ENCODE assay signal across 9 cellular contexts in the genomic region with DNA sequence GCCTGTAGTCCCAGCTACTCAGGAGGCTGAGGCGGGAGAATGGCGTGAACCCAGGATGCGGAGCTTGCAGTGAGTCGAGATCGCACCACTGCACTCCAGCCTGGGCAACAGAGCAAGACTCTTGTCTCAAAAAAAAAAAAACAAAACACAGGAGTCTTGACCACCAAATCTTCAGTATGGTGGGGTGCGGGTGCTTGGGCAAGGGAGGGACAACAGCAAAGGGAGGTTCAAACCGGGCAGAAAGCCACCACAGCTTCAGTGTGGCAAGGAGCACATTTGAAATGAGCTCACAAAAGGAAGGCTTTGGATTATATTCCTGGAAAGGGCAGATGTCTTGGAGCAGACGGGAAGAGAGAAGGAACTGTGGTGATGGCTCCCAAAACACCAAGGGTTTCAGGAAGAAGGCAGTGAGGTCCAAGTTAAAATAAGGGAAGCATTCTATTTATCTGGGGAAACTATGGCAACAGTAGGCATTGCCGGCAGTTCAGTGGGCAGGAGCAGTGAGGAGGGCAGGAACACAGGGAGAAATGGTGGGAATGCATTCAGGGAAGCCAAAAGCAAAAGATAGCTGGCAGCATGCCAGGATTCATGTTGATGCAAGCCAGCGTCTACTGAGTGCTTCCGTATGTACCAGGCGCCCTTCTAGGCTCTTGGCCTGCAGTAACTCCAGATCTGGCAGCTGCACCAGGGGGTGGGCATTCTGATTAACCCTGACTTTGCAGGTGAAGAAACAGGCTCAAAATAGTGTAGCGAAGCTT. TPM values are rescaled to one million over a fixed set of nuclear protein-coding genes. Genes with fewer than 3 reads are reported as not detected.
DNase-seq lines count a peak whose midpoint lies in the region; TF ChIP-seq lines count a peak whose summit lies in the region.
"Had no signal": no experiment of that assay in that cellular context is flagged by ENCODE, and none has a peak within 500 bp of the region (broad histone marks: within the 10 kb centered on the region; RNA-seq: fewer than 3 reads in every experiment).

No MANE protein-coding gene starts in this region.

- no peaks in the 10 kb centered on the region for H3K27me3 ChIP-seq in transverse colon

- in situ Hi-C loops in transverse colon (cut with MboI; ENCODE audit: low pct_ligation_motif_present in 1 of 4, low pct_unique_long_range_greater_than_20kb in 1 of 4, low sequenced_read_pairs in 3 of 4) = no loop called here

- no peaks in the 10 kb centered on the region for H3K9me3 Mint-ChIP-seq in dendritic cell treated with granulocyte-macrophage colony-stimulating factor and Interleukin-4, amounts not matched to agents 40 ng/mL and 50 ng/mL, for 4 days

- no peak for TF ChIP-seq EP300 in transverse colon (IDR thresholded peaks at IDR 0.05; ENCODE audit: low read depth)

- TF ChIP-seq CTCF in transverse colon (IDR thresholded peaks at IDR 0.05) = no peak

- peaks cover 0 to 4% (median 1%) of the 10 kb centered on the region in 4 donors for H3K36me3 ChIP-seq in transverse colon

- peaks cover 17 to 64% (median 43%) of the 10 kb centered on the region in 4 donors for H3K4me1 ChIP-seq in transverse colon

- H3K36me3 Mint-ChIP-seq in dendritic cell treated with granulocyte-macrophage colony-stimulating factor and Interleukin-4, amounts not matched to agents 40 ng/mL and 50 ng/mL, for 4 days (ENCODE audit: low read depth) = peaks cover 55% of the 10 kb centered on the region

- H3K4me1 Mint-ChIP-seq in dendritic cell treated with granulocyte-macrophage colony-stimulating factor and Interleukin-4, amounts not matched to agents 40 ng/mL and 50 ng/mL, for 4 days (ENCODE audit: low read depth) = peaks cover 91% of the 10 kb centered on the region

- H3K27ac Mint-ChIP-seq in dendritic cell treated with granulocyte-macrophage colony-stimulating factor and Interleukin-4, amounts not matched to agents 40 ng/mL and 50 ng/mL, for 4 days = peak overlapping the region; percentile 88

- H3K9me3 ChIP-seq in transverse colon = no peaks in the 10 kb centered on the region
- H3K9me3 ChIP-seq: A549 had no signal

- H3K4me3 Mint-ChIP-seq in dendritic cell treated with granulocyte-macrophage colony-stimulating factor and Interleukin-4, amounts not matched to agents 40 ng/mL and 50 ng/mL, for 4 days = peak overlapping the region; percentile 27

- H3K27ac ChIP-seq in transverse colon = peak overlapping the region; percentile 52 to 62 (median 58)
- H3K27ac ChIP-seq: A549 had no signal

- DNase-seq in NCI-H146 (lab: John Stamatoyannopoulos, UW) (peak; percentile 77), NCI-H146 treated with DMSO at 0.1 percent for 48 hours (lab: John Stamatoyannopoulos, UW; ENCODE audit: unreplicated experiment) (no peak), NCI-H82 (lab: John Stamatoyannopoulos, UW) (peak; percentile 66), lung microvascular endothelial cell (ENCODE audit: low read depth in 2 of 2) (peak; percentile 79 to 83), transverse colon (peak; percentile 59)
- no peak for DNase-seq in stimulated activated CD4-positive, alpha-beta T cell treated with anti-CD3 and anti-CD28 coated beads, Interleukin-4, amount 100 ng/mL, for 1 hour
- no peak for DNase-seq in activated CD4-positive, CD25-positive, alpha-beta regulatory T cell treated with anti-CD3 and anti-CD28 coated beads, Interleukin-2, amount 50 U/mL, for 72 hours

- no peak overlapping the region for H3K4me3 ChIP-seq in transverse colon
- H3K4me3 ChIP-seq: A549 had no signal

- TF ChIP-seq POLR2A in transverse colon (IDR thresholded peaks at IDR 0.05) = no peak

- intact Hi-C loops in dendritic cell treated with granulocyte-macrophage colony-stimulating factor and Interleukin-4, amounts not matched to agents 40 ng/mL and 50 ng/mL, for 4 days (cut with micrococcal nuclease) = no loop called here
- intact Hi-C loops in transverse colon (cut with DNase I; ENCODE audit: low total_unique reads) = no loop called here

- no peaks in the 10 kb centered on the region for H3K27me3 Mint-ChIP-seq in dendritic cell treated with granulocyte-macrophage colony-stimulating factor and Interleukin-4, amounts not matched to agents 40 ng/mL and 50 ng/mL, for 4 days

- WGBS in transverse colon (ENCODE audit: low coverage in 1 of 2), 2 donors = 70 to 75% methylated on average over 12 to 13 of the region's 13 CpGs

RNA-seq across cellular contexts. Expression of a gene that starts 51.0 kb away (rescaled TPM):
- total RNA-seq in lung microvascular endothelial cell (76.9 and 117 TPM in 2 replicates), transverse colon (100 to 1,000 TPM; 255 to 557 (median 471) TPM)

Comparison
In these comparisons a context has a peak if more than half of its experiments do, and no peak if none do; other contexts are left out.
1. DNase-seq: peak in NCI-H146 (single experiment), NCI-H82 (single experiment), lung microvascular endothelial cell (2 of 2) and transverse colon (single experiment); none in NCI-H146 treated with DMSO at 0.1 percent for 48 hours (single experiment), stimulated activated CD4-positive, alpha-beta T cell treated with anti-CD3 and anti-CD28 coated beads, Interleukin-4, amount 100 ng/mL, for 1 hour (single experiment) and activated CD4-positive, CD25-positive, alpha-beta regulatory T cell treated with anti-CD3 and anti-CD28 coated beads, Interleukin-2, amount 50 U/mL, for 72 hours (single experiment).